In the genomic region with DNA sequence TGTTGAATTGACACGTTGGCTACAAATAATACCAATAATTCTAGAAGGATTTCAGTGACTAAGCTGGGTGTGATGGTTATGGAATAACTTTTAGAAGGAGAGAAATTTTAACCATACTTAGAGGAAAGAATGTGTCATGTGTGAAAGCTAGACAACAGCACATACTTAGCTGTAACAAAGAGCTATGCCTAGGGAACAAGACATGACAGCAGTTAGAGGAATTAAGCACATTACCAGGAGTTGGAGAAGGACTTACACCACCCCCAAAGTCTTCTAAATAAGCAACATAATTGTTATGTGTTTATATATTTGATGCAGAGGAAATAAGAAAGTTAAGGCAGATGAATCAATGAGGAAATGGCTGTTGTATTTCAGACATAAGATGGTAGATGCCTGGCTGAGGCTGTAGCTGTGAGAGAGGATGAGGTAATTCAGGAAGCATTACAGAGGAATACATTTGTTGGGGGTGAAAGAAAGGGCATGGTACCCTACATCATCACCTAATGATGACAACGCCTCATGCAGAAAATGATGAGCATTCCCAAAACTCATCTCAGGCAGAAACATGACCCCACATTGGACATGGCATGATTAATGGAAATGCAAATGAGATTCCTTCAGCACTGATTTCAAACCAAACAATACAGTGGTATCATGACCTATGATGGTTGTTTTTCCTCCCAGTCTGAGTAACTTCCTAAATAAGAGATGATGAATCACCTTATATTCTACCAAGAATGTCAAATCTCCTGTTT, we compare ENCODE assay signal across 18 cellular contexts.
A peak's percentile ranks its signal among the peaks of the same experiment; 100 is the strongest.
DNase-seq lines count a peak whose midpoint lies in the region; ATAC-seq, FAIRE-seq and TF ChIP-seq lines count a peak whose summit lies in the region.
"Had no signal": no experiment of that assay in that cellular context is flagged by ENCODE, and none has a peak within 500 bp of the region (broad histone marks: within the 10 kb centered on the region; RNA-seq: fewer than 3 reads in every experiment).

No MANE protein-coding gene starts in this region.

- H3K4me3 ChIP-seq in A673 (ENCODE audit: low read depth, low read length, poor library complexity, severe bottlenecking) (no peak overlapping the region), MG63 (no peak overlapping the region), bronchial epithelial cell (ENCODE audit: low read depth, low read length) (no peak overlapping the region)
- H3K4me3 ChIP-seq: sigmoid colon, vagina had no signal

- H3K27me3 ChIP-seq in A673 (replicated peaks; ENCODE audit: insufficient read depth, low read depth, low read length, poor library complexity) (no peaks in the 10 kb centered on the region), MG63 (no peaks in the 10 kb centered on the region), bronchial epithelial cell (ENCODE audit: control insufficient read depth, insufficient read depth, low read length) (no peaks in the 10 kb centered on the region)
- H3K27me3 ChIP-seq: sigmoid colon, vagina had no signal

- no peaks in the 10 kb centered on the region for H3K9me3 ChIP-seq in A673 (ENCODE audit: low read depth, low read length, poor library complexity, severe bottlenecking)
- no peaks in the 10 kb centered on the region for H3K9me3 ChIP-seq in MG63
- H3K9me3 ChIP-seq: vagina had no signal

- intact Hi-C loops in A673 (cut with micrococcal nuclease; ENCODE audit: unreplicated experiment): no loop called here

- ATAC-seq in GM21367 (IDR thresholded peaks at IDR 0.05; ENCODE audit: unreplicated experiment) (no peak), GM19452 (IDR thresholded peaks at IDR 0.05; ENCODE audit: unreplicated experiment) (no peak)
- ATAC-seq: stimulated activated naive B cell treated with anti-CD40 and anti-IgM and Interleukin-4, amounts not matched to agents 10 μg/mL and 1 μg/mL and 100 μg/mL, for 72 hours had no signal

- CTCF ChIA-PET in A673 (lab: Charles Lee): no interaction called here

- no peak overlapping the region for H3K27ac ChIP-seq in A673 (ENCODE audit: low read depth, low read length, poor library complexity, severe bottlenecking)
- H3K27ac ChIP-seq: sigmoid colon, vagina, WERI-Rb-1 had no signal

- peak; percentile 4 for DNase-seq in A673 (ENCODE audit: low spot score)
- peak; percentile 13 for DNase-seq in MG63
- DNase-seq in bronchial epithelial cell (ENCODE audit: low read depth): peak; percentile 52
- peak; percentile 80 for DNase-seq in kidney glomerular epithelial cell (lab: John Stamatoyannopoulos, UW)
- DNase-seq in NCI-H774 (lab: John Stamatoyannopoulos, UW): no peak
- no peak for DNase-seq in effector CD8-positive, alpha-beta T cell (lab: John Stamatoyannopoulos, UW)
- DNase-seq: activated CD8-positive, alpha-beta memory T cell treated with anti-CD3 and anti-CD28 coated beads for 24 hours; MV-4-11; nephron progenitor cell; sigmoid colon; stimulated activated naive B cell treated with anti-CD40 and anti-IgM and Interleukin-4, amounts not matched to agents 10 μg/mL and 1 μg/mL and 100 μg/mL, for 72 hours; WERI-Rb-1 had no signal

- no TSS peak for BruUV-seq in A673 (replicated peaks; lab: Mats Ljungman, UMichigan)

- TF ChIP-seq CTCF in A673 (conservative IDR thresholded peaks at IDR 0.05; ENCODE audit: low read depth, low read length): no peak
- TF ChIP-seq CTCF in bronchial epithelial cell (IDR thresholded peaks at IDR 0.05; ENCODE audit: insufficient read depth, low read length, severe bottlenecking): no peak

- POLR2A ChIA-PET in A673 (lab: Charles Lee; ENCODE audit: low non-redundant PET): interaction anchor here (0.5 kb wide), 1 partner anchor 629 kb away, joined by 3 read pairs; no protein-coding TSS in a partner anchor

- H3K36me3 ChIP-seq in A673 (ENCODE audit: insufficient read depth, low read length, poor library complexity, severe bottlenecking): no peaks in the 10 kb centered on the region
- no peaks in the 10 kb centered on the region for H3K36me3 ChIP-seq in MG63
- no peaks in the 10 kb centered on the region for H3K36me3 ChIP-seq in bronchial epithelial cell (ENCODE audit: control insufficient read depth, insufficient read depth, low read length)
- H3K36me3 ChIP-seq: sigmoid colon, vagina, WERI-Rb-1 had no signal

- peaks cover 7% of the 10 kb centered on the region for H3K4me1 ChIP-seq in A673 (ENCODE audit: insufficient read depth, low read length, poor library complexity, severe bottlenecking)
- H3K4me1 ChIP-seq: sigmoid colon, vagina had no signal

- FAIRE-seq in bronchial epithelial cell (lab: Jason Lieb, UNC): no peak
- FAIRE-seq: endometrium, GM18507, GM19239 had no signal

Comparison
In these comparisons a context has a peak if more than half of its experiments do, and no peak if none do; other contexts are left out.
1. DNase-seq: peak in A673 (single experiment), MG63 (single experiment), bronchial epithelial cell (single experiment) and kidney glomerular epithelial cell (single experiment); none in NCI-H774 (single experiment) and effector CD8-positive, alpha-beta T cell (single experiment).